33 cellular contexts compared by ENCODE assay signal in the genomic region with DNA sequence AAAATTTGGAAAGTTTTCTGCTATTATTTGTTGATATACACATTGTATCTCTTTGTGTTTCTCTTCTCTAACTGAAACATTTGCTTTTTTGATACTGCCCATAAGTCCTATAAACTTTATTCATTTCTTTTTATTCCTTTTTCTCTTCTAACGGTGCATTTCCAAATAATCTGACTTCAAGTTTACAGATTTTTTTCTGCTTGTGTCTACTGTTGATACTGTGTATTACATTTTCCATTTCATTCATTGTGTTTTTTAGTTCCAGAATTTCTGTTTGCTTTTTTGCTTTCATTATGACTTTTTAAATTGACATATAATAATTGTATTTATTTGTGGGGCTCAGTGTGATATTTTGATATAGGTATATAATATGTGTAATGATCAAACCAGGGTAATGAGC. TPM values are rescaled to one million over a fixed set of nuclear protein-coding genes. Genes with fewer than 3 reads are reported as not detected.
"Had no signal": no experiment of that assay in that cellular context is flagged by ENCODE, and none has a peak within 500 bp of the region (broad histone marks: within the 10 kb centered on the region; RNA-seq: fewer than 3 reads in every experiment).

No MANE protein-coding gene starts in this region.

- ATAC-seq: naive thymus-derived CD8-positive, alpha-beta T cell; natural killer cell treated with Interleukin-12 subunit alpha and Interleukin-12 subunit beta and Interleukin-15 and Interleukin-18, amount 100 ng/mL, for 72 hours; pancreas; psoas muscle; right cardiac atrium; sciatic nerve; stimulated activated memory B cell treated with anti-CD40 and anti-IgM and Interleukin-4, amounts not matched to agents 10 μg/mL and 1 μg/mL and 100 μg/mL, for 72 hours; stimulated activated naive CD8-positive, alpha-beta T cell treated with anti-CD3 and anti-CD28 coated beads, Interleukin-15, amount 100 ng/mL, for 72 hours; stimulated activated naive CD8-positive, alpha-beta T cell treated with anti-CD3 and anti-CD28 coated beads, Interleukin-15, Interleukin-2, amounts not matched to agents 100 U/mL and 50 U/mL, for 24 hours; upper lobe of right lung had no signal

- H3K4me2 ChIP-seq: smooth muscle cell had no signal

- FAIRE-seq: pancreas had no signal

- H3K27me3 ChIP-seq: pancreas, suprapubic skin, testis, tibial artery, transverse colon, upper lobe of right lung, uterus had no signal

- H3K4me3 ChIP-seq: pancreas, psoas muscle, skin epidermis, smooth muscle cell, spleen, suprapubic skin, testis, tibial artery, transverse colon, upper lobe of right lung, uterus had no signal

- H3K27ac ChIP-seq: neutrophil, pancreas, psoas muscle, skin epidermis, spleen, suprapubic skin, testis, tibial artery, transverse colon, upper lobe of right lung, uterus had no signal

- H3K9me3 ChIP-seq: pancreas, testis had no signal

- DNase-seq: naive thymus-derived CD8-positive, alpha-beta T cell; nephron progenitor cell; nucleus accumbens; pancreas; posterior cingulate gyrus; psoas muscle; right cardiac atrium; spleen; stimulated activated CD4-positive, alpha-beta T cell treated with anti-CD3 and anti-CD28 coated beads, Interleukin-12 subunit alpha, Interleukin-12 subunit beta, amount 100 ng/mL, for 4 hours; stimulated activated CD4-positive, alpha-beta T cell treated with anti-CD3 and anti-CD28 coated beads, Interleukin-1b, Interleukin-23, amount 100 ng/mL, for 48 hours; stimulated activated CD4-positive, alpha-beta T cell treated with anti-CD3 and anti-CD28 coated beads, Interleukin-4, amount 100 ng/mL, for 1 hour; stimulated activated CD4-positive, alpha-beta T cell treated with anti-CD3 and anti-CD28 coated beads, Interleukin-4, amount 100 ng/mL, for 4 hours; stimulated activated CD8-positive, alpha-beta memory T cell treated with anti-CD3 and anti-CD28 coated beads, Interleukin-4, amount 100 ng/mL, for 48 hours; stimulated activated naive CD4-positive, alpha-beta T cell; stimulated activated naive CD8-positive, alpha-beta T cell treated with anti-CD3 and anti-CD28 coated beads, Interleukin-15, amount 100 ng/mL, for 72 hours; stimulated activated naive CD8-positive, alpha-beta T cell treated with anti-CD3 and anti-CD28 coated beads, Interleukin-15, Interleukin-2, amounts not matched to agents 100 U/mL and 50 U/mL, for 24 hours; substantia nigra; testis; tibial artery; transverse colon; upper lobe of right lung; uterus had no signal

- H3K36me3 ChIP-seq: neutrophil, pancreas, spleen, suprapubic skin, tibial artery, transverse colon, upper lobe of right lung, uterus had no signal

- H3K4me1 ChIP-seq: pancreas, psoas muscle, spleen, suprapubic skin, testis, tibial artery, transverse colon, upper lobe of right lung, uterus had no signal

RNA-seq across cellular contexts. Expression of a gene that starts 38.3 kb away (rescaled TPM):
- total RNA-seq: naive thymus-derived CD8-positive, alpha-beta T cell; natural killer cell treated with Interleukin-12 subunit alpha and Interleukin-12 subunit beta and Interleukin-15 and Interleukin-18, amount 100 ng/mL, for 72 hours; neural crest cell; osteocyte; renal cortical epithelial cell had no signal
- polyA plus RNA-seq: naive thymus-derived CD8-positive, alpha-beta T cell had no signal

RNA-seq across cellular contexts. Expression of a gene that starts 52.3 kb away (rescaled TPM):
- total RNA-seq: naive thymus-derived CD8-positive, alpha-beta T cell; natural killer cell treated with Interleukin-12 subunit alpha and Interleukin-12 subunit beta and Interleukin-15 and Interleukin-18, amount 100 ng/mL, for 72 hours; neural crest cell; osteocyte; progenitor cell of endocrine pancreas; renal cortical epithelial cell had no signal
- polyA plus RNA-seq: naive thymus-derived CD8-positive, alpha-beta T cell had no signal
